Comparison of ENCODE assay signal across 9 cellular contexts in genomic region chr4:68359508-68359907, GRCh38. TPM values are rescaled to one million over a fixed set of nuclear protein-coding genes. Genes with fewer than 3 reads are reported as not detected.
DNase-seq lines count a peak whose midpoint lies in the region; ATAC-seq, FAIRE-seq and TF ChIP-seq lines count a peak whose summit lies in the region.
"Had no signal": no experiment of that assay in that cellular context is flagged by ENCODE, and none has a peak within 500 bp of the region (broad histone marks: within the 10 kb centered on the region; RNA-seq: fewer than 3 reads in every experiment).

No MANE protein-coding gene starts in this region.

- peak; percentile 91 for ATAC-seq in GM18511 (IDR thresholded peaks at IDR 0.05; ENCODE audit: unreplicated experiment)
- peak; percentile 80 for ATAC-seq in GM21423 (IDR thresholded peaks at IDR 0.05; ENCODE audit: unreplicated experiment)
- peak; percentile 89 for ATAC-seq in HG03159 (IDR thresholded peaks at IDR 0.05; ENCODE audit: unreplicated experiment)

- H4K20me1 ChIP-seq in astrocyte (ENCODE audit: insufficient read depth, low read length): no peaks in the 10 kb centered on the region

- H3K9ac ChIP-seq in astrocyte (ENCODE audit: low read length): no peak overlapping the region

- H3K9me3 Mint-ChIP-seq in astrocyte (ENCODE audit: unreplicated experiment): peaks cover 7% of the 10 kb centered on the region

- no peaks in the 10 kb centered on the region for H3K79me2 ChIP-seq in astrocyte (ENCODE audit: insufficient read depth, low read length)

- H3K27me3 ChIP-seq in astrocyte (ENCODE audit: insufficient read depth, low read length): no peaks in the 10 kb centered on the region

- H2AFZ ChIP-seq in astrocyte (ENCODE audit: low read depth, low read length): no peak overlapping the region

- no peak overlapping the region for H3K4me3 Mint-ChIP-seq in astrocyte (ENCODE audit: unreplicated experiment)

- peaks cover 26% of the 10 kb centered on the region for H3K4me1 Mint-ChIP-seq in astrocyte (ENCODE audit: low read depth, unreplicated experiment)

- FAIRE-seq in astrocyte (lab: Jason Lieb, UNC): no peak
- FAIRE-seq in GM12892 (lab: Jason Lieb, UNC): no peak

- H3K27me3 Mint-ChIP-seq in astrocyte (ENCODE audit: low read depth, unreplicated experiment): no peaks in the 10 kb centered on the region

- H3K36me3 Mint-ChIP-seq in astrocyte (ENCODE audit: low read depth, unreplicated experiment): no peaks in the 10 kb centered on the region

- H3K4me2 ChIP-seq in astrocyte (ENCODE audit: low read length): no peak overlapping the region

- H3K4me3 ChIP-seq in astrocyte (ENCODE audit: insufficient read depth, low read depth, low read length): no peak overlapping the region
- H3K4me3 ChIP-seq: SJCRH30 had no signal

- H3K4me1 ChIP-seq in astrocyte (ENCODE audit: insufficient read depth, low read length): no peaks in the 10 kb centered on the region
- H3K4me1 ChIP-seq: SJCRH30 had no signal

- peak overlapping the region; percentile 50 for H3K27ac Mint-ChIP-seq in astrocyte (ENCODE audit: unreplicated experiment)

- no peaks in the 10 kb centered on the region for H3K36me3 ChIP-seq in astrocyte (ENCODE audit: insufficient read depth, low read length)
- H3K36me3 ChIP-seq: SJCRH30 had no signal

- DNase-seq in astrocyte (ENCODE audit: low read depth) (no peak), H4 (ENCODE audit: low spot score) (no peak), NCI-H510A treated with DMSO at 0.1 percent for 48 hours (lab: John Stamatoyannopoulos, UW) (no peak), GM12892 (ENCODE audit: insufficient read length) (no peak), NCI-H526 (lab: John Stamatoyannopoulos, UW) (no peak)
- DNase-seq: SJCRH30 had no signal

- no peak overlapping the region for H3K27ac ChIP-seq in astrocyte (ENCODE audit: low read depth, low read length)
- H3K27ac ChIP-seq: SJCRH30 had no signal

- TF ChIP-seq POLR2A in GM12892 (IDR thresholded peaks at IDR 0.05; ENCODE audit: low read depth, low read length): no peak

- no peaks in the 10 kb centered on the region for H3K9me3 ChIP-seq in astrocyte (ENCODE audit: insufficient read depth, low read depth, low read length)
- H3K9me3 ChIP-seq: SJCRH30 had no signal

- no peak for TF ChIP-seq CTCF in astrocyte (IDR thresholded peaks at IDR 0.05; ENCODE audit: insufficient read depth, low read depth, low read length)

RNA-seq across cellular contexts. Expression of gene YTHDC1, which starts 9.6 kb away (rescaled TPM):
- total RNA-seq in astrocyte: 87.3 and 95.9 TPM in 2 replicates
- 19.7 and 31.8 TPM in 2 replicates for total RNA-seq in H4 (2014; rRNA removed; shearing (Covaris generic))
- 46.9 TPM for polyA plus RNA-seq in GM12892 (2012; ENCODE audit: missing spikeins)
